ENCODE assay signal across 1 cellular context in genomic region chr12:54689984-54690383, GRCh38.
TF ChIP-seq lines count a peak whose summit lies in the region.

No MANE protein-coding gene starts in this region.

TF ChIP-seq in GM23338, 12 proteins besides CTCF, POLR2A, EP300 and RAD21 (continued from another document):
- TF ChIP-seq ZNF462 (CRISPR knock-in tag; IDR thresholded peaks at IDR 0.05), result peak; percentile 88; the same call in 1 of the 2 replicates
